Comparison of ENCODE assay signal across 6 cellular contexts in genomic region chr3:192607798-192608197, GRCh38.
"Had no signal": no experiment of that assay in that cellular context is flagged by ENCODE, and none has a peak within 500 bp of the region (broad histone marks: within the 10 kb centered on the region; RNA-seq: fewer than 3 reads in every experiment).

No MANE protein-coding gene starts in this region.

- FAIRE-seq: HTR-8/SVneo had no signal

- DNase-seq: IMR-90, KBM-7, KG1 had no signal

- H3K9ac ChIP-seq: KMS-11 had no signal

- H3K4me2 ChIP-seq: KMS-11 had no signal

- H3K27ac ChIP-seq: HL-60, KMS-11 had no signal
